Comparison of ENCODE assay signal across 8 cellular contexts in the genomic region with DNA sequence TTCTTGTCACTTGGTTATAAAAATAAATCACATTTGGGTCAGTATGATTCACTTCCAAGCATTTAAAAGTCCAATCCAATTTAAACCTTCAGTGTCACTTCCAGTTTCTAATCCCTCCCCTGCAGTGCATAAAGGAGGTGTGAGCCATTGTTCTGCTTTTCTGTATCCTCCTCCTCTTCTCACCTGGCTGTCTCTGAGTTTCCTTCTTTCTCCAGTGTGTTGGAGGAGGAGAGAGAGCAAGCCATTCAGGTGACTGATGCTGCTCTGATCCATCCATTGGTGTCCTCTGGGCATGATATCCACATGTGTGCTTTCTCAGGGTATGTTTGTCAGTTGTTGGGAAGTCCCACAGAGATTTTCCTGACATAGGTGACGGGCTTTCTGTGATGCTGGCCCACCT. TPM values are rescaled to one million over a fixed set of nuclear protein-coding genes. Genes with fewer than 3 reads are reported as not detected.
DNase-seq lines count a peak whose midpoint lies in the region; ATAC-seq and TF ChIP-seq lines count a peak whose summit lies in the region.

No MANE protein-coding gene starts in this region.

- no peaks in the 10 kb centered on the region for H3K9me3 Mint-ChIP-seq in Caco-2 (ENCODE audit: unreplicated experiment)
- no peaks in the 10 kb centered on the region for H3K9me3 Mint-ChIP-seq in naive B cell

- H3K4me3 Mint-ChIP-seq in Caco-2 (ENCODE audit: unreplicated experiment) (peak overlapping the region; percentile 96), naive B cell (peak overlapping the region; percentile 91 to 98 (median 96))

- H3K27ac ChIP-seq in body of pancreas, result peak overlapping the region in 3 of 4 donors; percentile 84 to 100 (median 99)

- no peak for TF ChIP-seq POLR2A in body of pancreas (IDR thresholded peaks at IDR 0.05)

- H3K4me1 ChIP-seq in Caco-2 (peaks cover 27% of the 10 kb centered on the region; the same call in 1 of the 2 replicates), body of pancreas (peaks cover 18% of the 10 kb centered on the region)

- 79 to 82% methylated on average over 1 of the region's 1 CpG for WGBS in body of pancreas, 2 donors

- H3K36me3 ChIP-seq in Caco-2 (ENCODE audit: control insufficient read depth, insufficient read depth, low read length), result peaks cover 1% of the 10 kb centered on the region; the same call in 1 of the 2 replicates
- H3K36me3 ChIP-seq in body of pancreas (replicated peaks in 1 of 2; ENCODE audit: insufficient read depth in 1 of 2, low read depth in 2 of 2), result no peaks in the 10 kb centered on the region

- H3K4me1 Mint-ChIP-seq in Caco-2 (ENCODE audit: low read depth, unreplicated experiment) (peaks cover 10% of the 10 kb centered on the region), naive B cell (peaks cover 21 to 30% (median 22%) of the 10 kb centered on the region in 3 donors)

- H3K27ac Mint-ChIP-seq in Caco-2 (ENCODE audit: unreplicated experiment) (peak overlapping the region; percentile 95), naive B cell (peak overlapping the region; percentile 24 to 99 (median 96))

- intact Hi-C loops in Caco-2 (cut with micrococcal nuclease; ENCODE audit: unreplicated experiment), result loop anchor here (1.0 to 2.0 kb wide), 2 partner anchors 240 to 542 kb away; no protein-coding TSS in a partner anchor
- intact Hi-C loops in body of pancreas (cut with DNase I), result no loop called here
- intact Hi-C loops in posterior cingulate gyrus (cut with DNase I), result loop anchor here (2.0 kb wide), 1 partner anchor 56 kb away; a partner anchor contains a TSS

- H3K36me3 Mint-ChIP-seq in Caco-2 (ENCODE audit: insufficient read depth, unreplicated experiment) (peaks cover 28% of the 10 kb centered on the region), naive B cell (peaks cover 6 to 9% of the 10 kb centered on the region in 2 donors)

- H3K9me3 ChIP-seq in Caco-2 (no peaks in the 10 kb centered on the region), body of pancreas (no peaks in the 10 kb centered on the region)

- TF ChIP-seq CTCF in Caco-2 (IDR thresholded peaks at IDR 0.05; ENCODE audit: insufficient read depth in 1 of 2, low read depth in 1 of 2, low read length in 1 of 2, severe bottlenecking in 1 of 2, unreplicated experiment in 1 of 2), result no peak
- no peak for TF ChIP-seq CTCF in body of pancreas (IDR thresholded peaks at IDR 0.05)

- CTCF ChIA-PET in Caco-2 (lab: Charles Lee), result interaction anchor here (1.1 to 1.9 kb wide), 2 partner anchors 38 to 194 kb away, joined by 4 to 11 read pairs; a partner anchor contains a TSS

- DNase-seq in Caco-2 (no peak), body of pancreas (no peak), naive B cell (peak; percentile 25), NCI-H2171 treated with DMSO at 0.1 percent for 48 hours (lab: John Stamatoyannopoulos, UW) (no peak), posterior cingulate gyrus (no peak), middle frontal gyrus (ENCODE audit: extremely low spot score, low spot score) (no peak), HuH-7 (ENCODE audit: low spot score) (no peak)
- DNase-seq in Jurkat, Clone E6-1 (ENCODE audit: low read depth, low spot score), result no peak

- H3K27me3 ChIP-seq in Caco-2 (replicated peaks; ENCODE audit: control insufficient read depth, insufficient read depth, low read length) (no peaks in the 10 kb centered on the region), body of pancreas (no peaks in the 10 kb centered on the region)

- H3K27me3 Mint-ChIP-seq in Caco-2 (ENCODE audit: insufficient read depth, unreplicated experiment) (no peaks in the 10 kb centered on the region), naive B cell (no peaks in the 10 kb centered on the region)

- POLR2A ChIA-PET in Caco-2 (lab: Charles Lee), result interaction anchor here (0.5 kb wide), 1 partner anchor 63 kb away, joined by 3 read pairs; no protein-coding TSS in a partner anchor

- ATAC-seq in body of pancreas (no peak), naive B cell (ENCODE audit: low read depth in 2 of 2) (peak in 1 of 2 donors; percentile 6)

- H3K4me3 ChIP-seq in Caco-2 (ENCODE audit: low read depth, low read length), result no peak overlapping the region
- H3K4me3 ChIP-seq in Jurkat, Clone E6-1 (ENCODE audit: low read length), result peak overlapping the region; percentile 60
- no peak overlapping the region for H3K4me3 ChIP-seq in body of pancreas

- no TSS peak for BruUV-seq in Caco-2 (replicated peaks; lab: Mats Ljungman, UMichigan)

RNA-seq across cellular contexts. Expression of a gene that starts 1.2 kb away (rescaled TPM):
- total RNA-seq in Caco-2 (2022), result 32.3 and 36.0 TPM in 2 replicates
- polyA plus RNA-seq in Jurkat, Clone E6-1 (2012; ENCODE audit: insufficient read depth, insufficient read length), result 22.3 TPM
- total RNA-seq in body of pancreas, result 1 to 10 TPM; 4.2 to 4.9 TPM
- polyA plus RNA-seq in naive B cell (ENCODE audit: low read depth in 6 of 6), result 10 to 100 TPM in 3 of 6 donors, 1 to 10 TPM in 3; 7.7 to 32.3 (median 10.2) TPM

RNA-seq across cellular contexts. Expression of a gene that starts 37.7 kb away (rescaled TPM):
- total RNA-seq in Caco-2 (2022), result 77.8 and 80.8 TPM in 2 replicates
- polyA plus RNA-seq in Jurkat, Clone E6-1 (2012; ENCODE audit: insufficient read depth, insufficient read length), result 65.2 TPM
- total RNA-seq in body of pancreas, result 10 to 100 TPM; 16.1 to 19.8 TPM
- polyA plus RNA-seq in naive B cell (ENCODE audit: low read depth in 6 of 6), result 10 to 100 TPM in 4 of 6 donors, 1 to 10 TPM in 2; 3.4 to 17.7 (median 11.9) TPM

RNA-seq across cellular contexts. Expression of a gene that starts 56.1 kb away (rescaled TPM):
- 56.8 and 62.1 TPM in 2 replicates for total RNA-seq in Caco-2 (2022)
- 88.3 TPM for polyA plus RNA-seq in Jurkat, Clone E6-1 (2012; ENCODE audit: insufficient read depth, insufficient read length)
- total RNA-seq in body of pancreas, result 10 to 100 TPM; 14.0 to 16.8 TPM
- polyA plus RNA-seq in naive B cell (ENCODE audit: low read depth in 6 of 6), result 100 to 1,000 TPM in 1 of 6 donors, 10 to 100 TPM in 5; 73.7 to 134 (median 78.6) TPM
